ENCODE assay signal across 10 cellular contexts in genomic region chr17:17675925-17676534, GRCh38.
DNase-seq lines count a peak whose midpoint lies in the region; ATAC-seq and TF ChIP-seq lines count a peak whose summit lies in the region.
"Had no signal": no experiment of that assay in that cellular context is flagged by ENCODE, and none has a peak within 500 bp of the region (broad histone marks: within the 10 kb centered on the region; RNA-seq: fewer than 3 reads in every experiment).

No MANE protein-coding gene starts in this region.

- peaks cover 45% of the 10 kb centered on the region for H3K4me1 Mint-ChIP-seq in stimulated activated naive CD8-positive, alpha-beta T cell treated with anti-CD3 and anti-CD28 coated beads, Interleukin-15, amount 100 ng/mL, for 72 hours

- H3K4me3 Mint-ChIP-seq in stimulated activated naive CD8-positive, alpha-beta T cell treated with anti-CD3 and anti-CD28 coated beads, Interleukin-15, amount 100 ng/mL, for 72 hours, result peak overlapping the region; percentile 4 to 27

- H3K4me3 ChIP-seq in fibroblast of mammary gland (ENCODE audit: control insufficient read depth, low read depth, low read length), result no peak overlapping the region
- H3K4me3 ChIP-seq: Peyer's patch had no signal

- no peaks in the 10 kb centered on the region for H3K9me3 Mint-ChIP-seq in stimulated activated naive CD8-positive, alpha-beta T cell treated with anti-CD3 and anti-CD28 coated beads, Interleukin-15, amount 100 ng/mL, for 72 hours
- H3K9me3 Mint-ChIP-seq: activated naive CD4-positive, alpha-beta T cell treated with anti-CD3 and anti-CD28 coated beads, Interleukin-2, amount 50 U/mL, for 72 hours had no signal

- TF ChIP-seq CTCF in RWPE1 (conservative IDR thresholded peaks at IDR 0.05; ENCODE audit: low read depth) (no peak), fibroblast of mammary gland (conservative IDR thresholded peaks at IDR 0.05; ENCODE audit: control insufficient read depth, insufficient read depth, low read depth, low read length) (no peak)

- peak in 1 of 2 donors; percentile 40 for DNase-seq in stimulated activated naive CD8-positive, alpha-beta T cell treated with anti-CD3 and anti-CD28 coated beads, Interleukin-15, amount 100 ng/mL, for 72 hours
- DNase-seq in stimulated activated naive CD8-positive, alpha-beta T cell treated with anti-CD3 and anti-CD28 coated beads, Interleukin-15, Interleukin-2, amounts not matched to agents 100 U/mL and 50 U/mL, for 24 hours, result no peak
- DNase-seq in RWPE1 (ENCODE audit: low spot score) (peak; percentile 77), fibroblast of mammary gland (ENCODE audit: low read depth) (peak; percentile 43), LoVo (ENCODE audit: low spot score) (no peak)

- POLR2A ChIA-PET in RWPE1 (lab: Yijun Ruan, JAX; ENCODE audit: low non-redundant PET), result no interaction called here

- peak; percentile 53 for ATAC-seq in stimulated activated naive CD8-positive, alpha-beta T cell treated with anti-CD3 and anti-CD28 coated beads, Interleukin-15, amount 100 ng/mL, for 72 hours
- no peak for ATAC-seq in stimulated activated naive CD8-positive, alpha-beta T cell treated with anti-CD3 and anti-CD28 coated beads, Interleukin-15, Interleukin-2, amounts not matched to agents 100 U/mL and 50 U/mL, for 24 hours
- ATAC-seq in GM21717 (IDR thresholded peaks at IDR 0.05; ENCODE audit: unreplicated experiment), result no peak
- no peak for ATAC-seq in GM18520 (IDR thresholded peaks at IDR 0.05; ENCODE audit: unreplicated experiment)
- ATAC-seq in GM19023 (IDR thresholded peaks at IDR 0.05; ENCODE audit: unreplicated experiment), result no peak

- no peaks in the 10 kb centered on the region for H3K27me3 Mint-ChIP-seq in stimulated activated naive CD8-positive, alpha-beta T cell treated with anti-CD3 and anti-CD28 coated beads, Interleukin-15, amount 100 ng/mL, for 72 hours

- CTCF ChIA-PET in RWPE1 (lab: Yijun Ruan, JAX), result no interaction called here

- peak overlapping the region; percentile 62 for H3K27ac ChIP-seq in RWPE1

- peak overlapping the region in 1 of 2 donors; percentile 1 for H3K27ac Mint-ChIP-seq in stimulated activated naive CD8-positive, alpha-beta T cell treated with anti-CD3 and anti-CD28 coated beads, Interleukin-15, amount 100 ng/mL, for 72 hours

Comparison
In these comparisons a context has a peak if more than half of its experiments do, and no peak if none do; other contexts are left out.
1. DNase-seq: peak in RWPE1 (single experiment) and fibroblast of mammary gland (single experiment); none in stimulated activated naive CD8-positive, alpha-beta T cell treated with anti-CD3 and anti-CD28 coated beads, Interleukin-15, Interleukin-2, amounts not matched to agents 100 U/mL and 50 U/mL, for 24 hours (single experiment) and LoVo (single experiment).